Comparison of ENCODE assay signal across 5 cellular contexts in the genomic region with DNA sequence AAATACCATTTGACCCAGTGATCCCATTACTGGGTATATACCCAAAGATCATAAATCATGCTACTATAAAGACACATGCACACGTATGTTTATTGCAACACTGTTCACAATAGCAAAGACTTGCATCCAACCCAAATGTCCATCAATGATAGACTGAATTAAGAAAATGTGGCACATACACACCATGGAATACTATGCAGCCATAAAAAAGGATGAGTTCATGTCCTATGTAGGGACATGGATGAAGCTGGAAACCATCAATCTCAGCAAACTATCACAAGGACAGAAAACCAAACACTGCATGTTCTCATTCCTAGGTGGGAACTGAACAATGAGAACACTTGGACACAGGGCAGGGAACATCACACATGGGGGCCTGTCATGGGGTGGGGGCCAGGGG.
DNase-seq lines count a peak whose midpoint lies in the region; ATAC-seq, FAIRE-seq and TF ChIP-seq lines count a peak whose summit lies in the region.
"Not testable (repeated sequence)": the region's sequence is repeated elsewhere in the genome, so short reads cannot be mapped to it uniquely, and the experiment has no call there.

No MANE protein-coding gene starts in this region.

- 0% methylated on average over 1 of the region's 1 CpG for WGBS in K562 (ENCODE audit: insufficient coverage, low coverage, missing lambda C conversion rate)

- TF ChIP-seq CTCF in HEK293 (tag by site-specific recombination; IDR thresholded peaks at IDR 0.05); K562 (IDR thresholded peaks at IDR 0.05 in 2 of 3, conservative IDR thresholded peaks at IDR 0.05 in 1 of 3; ENCODE audit: insufficient read depth in 2 of 3, low read depth in 1 of 3, low read length in 3 of 3): not testable (repeated sequence)

- FAIRE-seq in K562 (lab: Jason Lieb, UNC) = not testable (repeated sequence)

- POLR2A ChIA-PET in HEK293 (lab: Yijun Ruan, JAX); K562 (lab: Yijun Ruan, JAX): not testable (repeated sequence)

- H3K4me3 ChIP-seq in HEK293 (ENCODE audit: low read depth, low read length); K562: not testable (repeated sequence)

- H3K9me3 ChIP-seq in HEK293 (ENCODE audit: control insufficient read depth, insufficient read depth, low read depth, low read length); K562 (replicated peaks; ENCODE audit: control insufficient read depth, insufficient read depth, low read depth, low read length): not testable (repeated sequence)

- H3K4me3 Mint-ChIP-seq in activated CD4-positive, alpha-beta T cell treated with anti-CD3 and anti-CD28 coated beads, Interleukin-2, amount 10 ng/mL, durations not matched to agents 24 days and 14 days; activated T-cell treated with anti-CD3 and anti-CD28 coated beads, Interleukin-2, amount 50 U/mL, for 24 hours; stimulated activated naive CD8-positive, alpha-beta T cell treated with anti-CD3 and anti-CD28 coated beads, Interleukin-15, Interleukin-2, amounts not matched to agents 100 ng/mL and 50 ng/mL, for 24 hours: not testable (repeated sequence)

- H3K4me1 ChIP-seq in HEK293 (ENCODE audit: control insufficient read depth, insufficient read depth, low read length); K562 (replicated peaks in 1 of 2; ENCODE audit: control insufficient read depth in 2 of 2, insufficient read depth in 2 of 2, low read length in 2 of 2): not testable (repeated sequence)

- H3K4me2 ChIP-seq in K562 (ENCODE audit: insufficient read depth, low read length) = not testable (repeated sequence)

- CTCF ChIA-PET in HEK293 (lab: Yijun Ruan, JAX); K562 (lab: Yijun Ruan, JAX; ENCODE audit: low intra/inter-chr PET ratio): not testable (repeated sequence)

- ATAC-seq in K562 = not testable (repeated sequence)

- not testable (repeated sequence) for H3K27ac ChIP-seq in HEK293 (ENCODE audit: extremely low read depth, low read depth, low read length); K562 (ENCODE audit: extremely low read depth, low read depth, low read length)

- not testable (repeated sequence) for H3K27me3 Mint-ChIP-seq in activated CD4-positive, alpha-beta T cell treated with anti-CD3 and anti-CD28 coated beads, Interleukin-2, amount 10 ng/mL, durations not matched to agents 24 days and 14 days; activated T-cell treated with anti-CD3 and anti-CD28 coated beads, Interleukin-2, amount 50 U/mL, for 24 hours; stimulated activated naive CD8-positive, alpha-beta T cell treated with anti-CD3 and anti-CD28 coated beads, Interleukin-15, Interleukin-2, amounts not matched to agents 100 ng/mL and 50 ng/mL, for 24 hours

- peak overlapping the region; percentile 18 for H3K27ac Mint-ChIP-seq in activated CD4-positive, alpha-beta T cell treated with anti-CD3 and anti-CD28 coated beads, Interleukin-2, amount 10 ng/mL, durations not matched to agents 24 days and 14 days
- H3K27ac Mint-ChIP-seq in activated T-cell treated with anti-CD3 and anti-CD28 coated beads, Interleukin-2, amount 50 U/mL, for 24 hours = peak overlapping the region; percentile 54
- H3K27ac Mint-ChIP-seq in stimulated activated naive CD8-positive, alpha-beta T cell treated with anti-CD3 and anti-CD28 coated beads, Interleukin-15, Interleukin-2, amounts not matched to agents 100 ng/mL and 50 ng/mL, for 24 hours = peak overlapping the region; percentile 56

- not testable (repeated sequence) for TF ChIP-seq RAD21 in K562 (CRISPR knock-in tag; conservative IDR thresholded peaks at IDR 0.05 in 1 of 2, IDR thresholded peaks at IDR 0.05 in 1 of 2)

- peaks cover 20% of the 10 kb centered on the region for H3K4me1 Mint-ChIP-seq in activated CD4-positive, alpha-beta T cell treated with anti-CD3 and anti-CD28 coated beads, Interleukin-2, amount 10 ng/mL, durations not matched to agents 24 days and 14 days
- H3K4me1 Mint-ChIP-seq in activated T-cell treated with anti-CD3 and anti-CD28 coated beads, Interleukin-2, amount 50 U/mL, for 24 hours (ENCODE audit: low read depth) = peaks cover 50% of the 10 kb centered on the region
- peaks cover 50% of the 10 kb centered on the region for H3K4me1 Mint-ChIP-seq in stimulated activated naive CD8-positive, alpha-beta T cell treated with anti-CD3 and anti-CD28 coated beads, Interleukin-15, Interleukin-2, amounts not matched to agents 100 ng/mL and 50 ng/mL, for 24 hours (ENCODE audit: low read depth)

- H3K27me3 ChIP-seq in K562 (ENCODE audit: control insufficient read depth in 2 of 2, insufficient read depth in 2 of 2, low read length in 2 of 2) = not testable (repeated sequence)

- peaks cover 11% of the 10 kb centered on the region for H3K36me3 Mint-ChIP-seq in activated CD4-positive, alpha-beta T cell treated with anti-CD3 and anti-CD28 coated beads, Interleukin-2, amount 10 ng/mL, durations not matched to agents 24 days and 14 days (ENCODE audit: low read depth)
- H3K36me3 Mint-ChIP-seq in activated T-cell treated with anti-CD3 and anti-CD28 coated beads, Interleukin-2, amount 50 U/mL, for 24 hours (ENCODE audit: low read depth); stimulated activated naive CD8-positive, alpha-beta T cell treated with anti-CD3 and anti-CD28 coated beads, Interleukin-15, Interleukin-2, amounts not matched to agents 100 ng/mL and 50 ng/mL, for 24 hours (ENCODE audit: low read depth): not testable (repeated sequence)

- H3K9me1 ChIP-seq in K562 (ENCODE audit: control insufficient read depth, insufficient read depth, low read length) = not testable (repeated sequence)

- not testable (repeated sequence) for H3K9ac ChIP-seq in K562 (ENCODE audit: insufficient read depth in 1 of 2, low read depth in 2 of 2, low read length in 2 of 2)

- H3K36me3 ChIP-seq in HEK293 (ENCODE audit: control insufficient read depth in 2 of 2, insufficient read depth in 1 of 2, low read length in 2 of 2); K562 (ENCODE audit: control insufficient read depth, insufficient read depth, low read length): not testable (repeated sequence)

- in situ Hi-C loops in K562 (cut with MboI) = not testable (repeated sequence)

- H3K9me3 Mint-ChIP-seq in activated CD4-positive, alpha-beta T cell treated with anti-CD3 and anti-CD28 coated beads, Interleukin-2, amount 10 ng/mL, durations not matched to agents 24 days and 14 days; stimulated activated naive CD8-positive, alpha-beta T cell treated with anti-CD3 and anti-CD28 coated beads, Interleukin-15, Interleukin-2, amounts not matched to agents 100 ng/mL and 50 ng/mL, for 24 hours: not testable (repeated sequence)
- peaks cover 15% of the 10 kb centered on the region for H3K9me3 Mint-ChIP-seq in activated T-cell treated with anti-CD3 and anti-CD28 coated beads, Interleukin-2, amount 50 U/mL, for 24 hours

- DNase-seq in activated CD4-positive, alpha-beta T cell treated with anti-CD3 and anti-CD28 coated beads, Interleukin-2, amount 10 ng/mL, durations not matched to agents 24 days and 14 days; activated T-cell treated with anti-CD3 and anti-CD28 coated beads, Interleukin-2, amount 50 U/mL, for 24 hours; K562 (ENCODE audit: extremely low read depth in 1 of 4, low spot score in 3 of 4): not testable (repeated sequence)

- not testable (repeated sequence) for H3K79me2 ChIP-seq in K562 (ENCODE audit: control insufficient read depth, insufficient read depth, low read length)

- not testable (repeated sequence) for H2AFZ ChIP-seq in K562 (ENCODE audit: low read depth, low read length)

- H4K20me1 ChIP-seq in K562 (replicated peaks; ENCODE audit: control insufficient read depth, insufficient read depth, low read length) = not testable (repeated sequence)

- TF ChIP-seq EP300 in K562 (IDR thresholded peaks at IDR 0.05; ENCODE audit: low read length) = not testable (repeated sequence)

- intact Hi-C loops in activated CD4-positive, alpha-beta T cell treated with anti-CD3 and anti-CD28 coated beads, Interleukin-2, amount 10 ng/mL, durations not matched to agents 24 days and 14 days (cut with micrococcal nuclease); K562 (cut with micrococcal nuclease): not testable (repeated sequence)

- TF ChIP-seq POLR2A in K562 (conservative IDR thresholded peaks at IDR 0.05) = not testable (repeated sequence)

- BruUV-seq in K562 (replicated peaks; lab: Mats Ljungman, UMichigan) = not testable (repeated sequence)

TF ChIP-seq in HEK293, 187 proteins besides CTCF, POLR2A, EP300 and RAD21:
- peak; percentile 80 for TF ChIP-seq ZNF146 (tag by site-specific recombination; IDR thresholded peaks at IDR 0.05)

TF ChIP-seq in K562, 482 proteins besides CTCF, POLR2A, EP300 and RAD21:
- peak; percentile 75 for TF ChIP-seq ZNF146 (CRISPR knock-in tag; IDR thresholded peaks at IDR 0.05; ENCODE audit: unreplicated experiment)
